In genomic region chr4:7029921-7030320, GRCh38 we compare ENCODE assay signal across 18 cellular contexts.
"Had no signal": no experiment of that assay in that cellular context is flagged by ENCODE, and none has a peak within 500 bp of the region (broad histone marks: within the 10 kb centered on the region; RNA-seq: fewer than 3 reads in every experiment).

No MANE protein-coding gene starts in this region.

- H3K27me3 Mint-ChIP-seq: activated CD4-positive, alpha-beta T cell treated with anti-CD3 and anti-CD28 coated beads, Interleukin-2, amount 10 ng/mL, durations not matched to agents 7 days and 5 days; activated naive CD8-positive, alpha-beta T cell treated with anti-CD3 and anti-CD28 coated beads for 36 hours; stimulated activated memory B cell treated with anti-CD40 and anti-IgM and Interleukin-4, amounts not matched to agents 10 μg/mL and 1 μg/mL and 100 μg/mL, for 72 hours; T-cell had no signal

- H3K27ac ChIP-seq: foreskin keratinocyte, stomach, suprapubic skin, tibial nerve had no signal

- H3K27me3 ChIP-seq: foreskin keratinocyte, right lobe of liver, stomach, suprapubic skin, tibial nerve had no signal

- H3K27ac Mint-ChIP-seq: activated CD4-positive, alpha-beta T cell treated with anti-CD3 and anti-CD28 coated beads, Interleukin-2, amount 10 ng/mL, durations not matched to agents 7 days and 5 days; activated naive CD8-positive, alpha-beta T cell treated with anti-CD3 and anti-CD28 coated beads for 36 hours; stimulated activated memory B cell treated with anti-CD40 and anti-IgM and Interleukin-4, amounts not matched to agents 10 μg/mL and 1 μg/mL and 100 μg/mL, for 72 hours; T-cell had no signal

- H3K4me1 ChIP-seq: foreskin keratinocyte, suprapubic skin, tibial nerve had no signal

- DNase-seq: activated CD4-positive, alpha-beta T cell treated with anti-CD3 and anti-CD28 coated beads, Interleukin-2, amount 10 ng/mL, durations not matched to agents 7 days and 5 days; activated naive CD8-positive, alpha-beta T cell treated with anti-CD3 and anti-CD28 coated beads for 36 hours; activated T-cell treated with anti-CD3 and anti-CD28 coated beads, Interleukin-2, amount 50 U/mL, for 1 hour; dermis blood vessel endothelial cell; effector CD8-positive, alpha-beta T cell; erythroblast; foreskin keratinocyte; immature natural killer cell; left ventricle myocardium superior; stimulated activated CD4-positive, alpha-beta T cell treated with anti-CD3 and anti-CD28 coated beads, Interleukin-2, amount 100 ng/mL, for 24 hours; stomach; T-cell; T-helper 9 cell had no signal

- H3K9me3 Mint-ChIP-seq: activated CD4-positive, alpha-beta T cell treated with anti-CD3 and anti-CD28 coated beads, Interleukin-2, amount 10 ng/mL, durations not matched to agents 7 days and 5 days; activated naive CD8-positive, alpha-beta T cell treated with anti-CD3 and anti-CD28 coated beads for 36 hours; immature natural killer cell; stimulated activated memory B cell treated with anti-CD40 and anti-IgM and Interleukin-4, amounts not matched to agents 10 μg/mL and 1 μg/mL and 100 μg/mL, for 72 hours; T-cell had no signal

- H3K4me3 ChIP-seq: right lobe of liver, skin epidermis, stomach, suprapubic skin, tibial nerve had no signal

- H3K9me3 ChIP-seq: right lobe of liver, stomach, suprapubic skin, tibial nerve had no signal

- H3K4me1 Mint-ChIP-seq: activated naive CD8-positive, alpha-beta T cell treated with anti-CD3 and anti-CD28 coated beads for 36 hours; immature natural killer cell; T-cell had no signal

- H3K4me3 Mint-ChIP-seq: activated CD4-positive, alpha-beta T cell treated with anti-CD3 and anti-CD28 coated beads, Interleukin-2, amount 10 ng/mL, durations not matched to agents 7 days and 5 days; activated naive CD8-positive, alpha-beta T cell treated with anti-CD3 and anti-CD28 coated beads for 36 hours; immature natural killer cell; stimulated activated memory B cell treated with anti-CD40 and anti-IgM and Interleukin-4, amounts not matched to agents 10 μg/mL and 1 μg/mL and 100 μg/mL, for 72 hours; T-cell had no signal
